12 cellular contexts compared by ENCODE assay signal in genomic region chr2:157415632-157416101, GRCh38. TPM values are rescaled to one million over a fixed set of nuclear protein-coding genes. Genes with fewer than 3 reads are reported as not detected.
A peak's percentile ranks its signal among the peaks of the same experiment; 100 is the strongest.
DNase-seq lines count a peak whose midpoint lies in the region; ATAC-seq and TF ChIP-seq lines count a peak whose summit lies in the region.
"Had no signal": no experiment of that assay in that cellular context is flagged by ENCODE, and none has a peak within 500 bp of the region (broad histone marks: within the 10 kb centered on the region; RNA-seq: fewer than 3 reads in every experiment).

No MANE protein-coding gene starts in this region.

- no peak for TF ChIP-seq POLR2A in transverse colon (IDR thresholded peaks at IDR 0.05)

- H3K9me3 ChIP-seq in left ventricle myocardium inferior (replicated peaks) (no peaks in the 10 kb centered on the region), transverse colon (no peaks in the 10 kb centered on the region)
- H3K9me3 ChIP-seq: BE2C had no signal

- peaks cover 79% of the 10 kb centered on the region for H3K36me3 Mint-ChIP-seq in central memory CD8-positive, alpha-beta T cell (ENCODE audit: insufficient read depth)

- peak overlapping the region; percentile 68 for H3K4me3 Mint-ChIP-seq in central memory CD8-positive, alpha-beta T cell

- H3K36me3 ChIP-seq in left ventricle myocardium inferior: no peaks in the 10 kb centered on the region
- no peaks in the 10 kb centered on the region for H3K36me3 ChIP-seq in transverse colon
- H3K36me3 ChIP-seq: BE2C had no signal

- intact Hi-C loops in left ventricle myocardium superior (cut with micrococcal nuclease) (no loop called here), left ventricle myocardium inferior (cut with micrococcal nuclease) (no loop called here), transverse colon (cut with DNase I; ENCODE audit: low total_unique reads) (no loop called here)

- H3K4me1 Mint-ChIP-seq in central memory CD8-positive, alpha-beta T cell: peaks cover 81% of the 10 kb centered on the region

- no peaks in the 10 kb centered on the region for H3K27me3 ChIP-seq in left ventricle myocardium inferior (ENCODE audit: low read depth)
- no peaks in the 10 kb centered on the region for H3K27me3 ChIP-seq in transverse colon
- H3K27me3 ChIP-seq: BE2C had no signal

- peaks cover 8% of the 10 kb centered on the region for H3K4me1 ChIP-seq in left ventricle myocardium inferior
- peaks cover 0 to 9% (median 2%) of the 10 kb centered on the region in 4 donors for H3K4me1 ChIP-seq in transverse colon
- H3K4me1 ChIP-seq: BE2C had no signal

- no peak for TF ChIP-seq CTCF in left ventricle myocardium inferior (IDR thresholded peaks at IDR 0.05; ENCODE audit: borderline replicate concordance)
- TF ChIP-seq CTCF in transverse colon (IDR thresholded peaks at IDR 0.05): no peak

- WGBS in transverse colon (ENCODE audit: low coverage in 1 of 2), 2 donors: 77 to 90% methylated on average over 7 to 13 of the region's 13 CpGs

- peak overlapping the region; percentile 88 for H3K27ac Mint-ChIP-seq in central memory CD8-positive, alpha-beta T cell (ENCODE audit: low read depth)

- no peaks in the 10 kb centered on the region for H3K9me3 Mint-ChIP-seq in central memory CD8-positive, alpha-beta T cell

- ATAC-seq in left ventricle myocardium superior (peak; percentile 32), GM21526 (IDR thresholded peaks at IDR 0.05; ENCODE audit: low FRiP score, unreplicated experiment) (no peak)
- ATAC-seq in central memory CD8-positive, alpha-beta T cell (replicated peaks; ENCODE audit: extremely low read depth, poor library complexity, severe bottlenecking): no peak
- ATAC-seq: PC-3 had no signal

- no peak overlapping the region for H3K4me3 ChIP-seq in left ventricle myocardium inferior
- H3K4me3 ChIP-seq in transverse colon: no peak overlapping the region

- H3K27ac ChIP-seq in left ventricle myocardium inferior (replicated peaks) (no peak overlapping the region), transverse colon (peak overlapping the region in 3 of 4 donors; percentile 1 to 41 (median 27))

- no peak for TF ChIP-seq EP300 in transverse colon (IDR thresholded peaks at IDR 0.05; ENCODE audit: low read depth)

- no peaks in the 10 kb centered on the region for H3K27me3 Mint-ChIP-seq in central memory CD8-positive, alpha-beta T cell

- DNase-seq in left ventricle myocardium superior (no peak), left ventricle myocardium inferior (no peak), NOMO-1 (lab: John Stamatoyannopoulos, UW; ENCODE audit: unreplicated experiment in 2 of 2) (peak; percentile 49 to 69), transverse colon (no peak), D341Med (ENCODE audit: low spot score) (no peak), COLO829 (ENCODE audit: low spot score) (no peak)
- DNase-seq in central memory CD8-positive, alpha-beta T cell (ENCODE audit: low spot score in 2 of 2): no peak
- DNase-seq: BE2C; PC-3; stimulated activated CD4-positive, alpha-beta T cell treated with anti-CD3 and anti-CD28 coated beads, Interleukin-4, amount 100 ng/mL, for 4 hours had no signal

- in situ Hi-C loops in transverse colon (cut with MboI; ENCODE audit: low pct_ligation_motif_present in 1 of 4, low pct_unique_long_range_greater_than_20kb in 1 of 4, low sequenced_read_pairs in 3 of 4): no loop called here

RNA-seq across cellular contexts. Expression of gene CYTIP, which starts 28.2 kb away (rescaled TPM):
- 1.2 TPM for total RNA-seq in left ventricle myocardium superior
- total RNA-seq in left ventricle myocardium inferior: 0.82 TPM
- total RNA-seq in transverse colon: 10 to 100 TPM in 1 of 4 donors, 1 to 10 TPM in 3; 4.6 to 25.1 (median 5.8) TPM
- total RNA-seq: G401 had no signal

Comparison
In these comparisons a context has a peak if more than half of its experiments do, and no peak if none do; other contexts are left out.
1. DNase-seq: peak in NOMO-1 (2 of 2); none in left ventricle myocardium superior (single experiment), left ventricle myocardium inferior (single experiment), central memory CD8-positive, alpha-beta T cell (0 of 2), transverse colon (single experiment), D341Med (single experiment) and COLO829 (single experiment).